13 cellular contexts compared by ENCODE assay signal in the genomic region with DNA sequence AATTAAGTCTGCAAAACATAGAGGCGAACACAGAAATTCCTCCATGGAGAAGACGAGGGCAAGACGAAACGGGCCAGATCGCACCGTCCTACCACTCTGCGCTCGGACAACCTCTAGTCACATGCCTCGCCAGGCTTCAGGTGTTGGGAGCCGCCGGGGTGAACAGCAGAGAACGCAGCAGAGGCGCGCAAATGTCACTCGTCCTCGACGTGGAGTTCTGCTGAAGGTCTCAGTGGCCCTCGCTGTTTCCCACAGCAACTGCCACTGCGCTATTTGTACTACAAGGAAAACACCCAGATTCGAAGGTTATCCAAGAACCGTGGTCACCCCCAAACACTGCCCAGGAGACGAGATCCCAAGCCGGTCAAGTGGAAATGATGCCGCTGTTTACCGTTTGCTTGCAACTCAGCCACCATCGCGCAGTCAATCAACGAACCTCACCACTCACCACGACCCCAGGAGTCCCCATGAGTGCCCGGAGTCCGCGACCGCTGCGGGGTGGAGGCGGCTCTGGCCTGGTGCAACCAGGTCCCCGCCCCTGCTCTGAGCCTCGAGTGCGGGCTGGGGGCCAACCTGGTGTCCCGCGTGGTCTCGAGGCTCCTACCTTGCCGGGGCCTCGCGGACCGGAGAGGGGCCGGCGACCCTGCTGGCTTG. TPM values are rescaled to one million over a fixed set of nuclear protein-coding genes. Genes with fewer than 3 reads are reported as not detected.
DNase-seq lines count a peak whose midpoint lies in the region; ATAC-seq and TF ChIP-seq lines count a peak whose summit lies in the region.
"Had no signal": no experiment of that assay in that cellular context is flagged by ENCODE, and none has a peak within 500 bp of the region (broad histone marks: within the 10 kb centered on the region; RNA-seq: fewer than 3 reads in every experiment).

No MANE protein-coding gene starts in this region.

- H3K27me3 ChIP-seq in left ventricle myocardium inferior (ENCODE audit: low read depth) (no peaks in the 10 kb centered on the region), heart left ventricle (no peaks in the 10 kb centered on the region), iPS-15b (ENCODE audit: control insufficient read depth, insufficient read depth, low read length) (no peaks in the 10 kb centered on the region), ovary (no peaks in the 10 kb centered on the region), uterus (no peaks in the 10 kb centered on the region)

- TF ChIP-seq CTCF in left ventricle myocardium inferior (IDR thresholded peaks at IDR 0.05; ENCODE audit: borderline replicate concordance) (no peak), heart left ventricle (IDR thresholded peaks at IDR 0.05) (no peak), ovary (IDR thresholded peaks at IDR 0.05) (no peak), uterus (IDR thresholded peaks at IDR 0.05) (no peak)

- H3K9ac ChIP-seq in iPS-15b (ENCODE audit: low read depth, low read length): peak overlapping the region; percentile 77
- H3K9ac ChIP-seq: GM23248 had no signal

- H3K36me3 ChIP-seq in left ventricle myocardium inferior (no peaks in the 10 kb centered on the region), heart left ventricle (peaks cover 0 to 7% (median 0%) of the 10 kb centered on the region in 9 donors), iPS-15b (ENCODE audit: control insufficient read depth, insufficient read depth, low read length) (peaks cover 23% of the 10 kb centered on the region), ovary (no peaks in the 10 kb centered on the region), uterus (no peaks in the 10 kb centered on the region)

- H3K9me3 ChIP-seq in left ventricle myocardium inferior (replicated peaks) (no peaks in the 10 kb centered on the region), heart left ventricle (no peaks in the 10 kb centered on the region), iPS-15b (ENCODE audit: control insufficient read depth, insufficient read depth, low read length) (no peaks in the 10 kb centered on the region), ovary (no peaks in the 10 kb centered on the region), uterus (no peaks in the 10 kb centered on the region)

- H3K4me3 ChIP-seq in left ventricle myocardium inferior (no peak overlapping the region), heart left ventricle (peak overlapping the region in 1 of 12 donors; percentile 21), iPS-15b (ENCODE audit: low read depth, low read length) (peak overlapping the region; percentile 57), ovary (peak overlapping the region; percentile 22), uterus (no peak overlapping the region)
- H3K4me3 ChIP-seq: GM23248, SK-N-MC had no signal

- H3K4me1 ChIP-seq in left ventricle myocardium inferior (peaks cover 100% of the 10 kb centered on the region), heart left ventricle (peaks cover 34 to 99% (median 83%) of the 10 kb centered on the region in 12 donors), iPS-15b (ENCODE audit: control insufficient read depth, insufficient read depth, low read length) (peaks cover 51% of the 10 kb centered on the region), ovary (ENCODE audit: insufficient read depth) (peaks cover 51% of the 10 kb centered on the region), uterus (peaks cover 37 to 56% of the 10 kb centered on the region in 2 donors)

- no peak for DNase-seq in left ventricle myocardium inferior
- no peak for DNase-seq in heart left ventricle
- peak in 1 of 5 donors; percentile 49 for DNase-seq in ovary
- DNase-seq in uterus: no peak
- no peak for DNase-seq in activated CD8-positive, alpha-beta memory T cell treated with anti-CD3 and anti-CD28 coated beads, Interleukin-2, amount 50 U/mL, for 48 hours
- DNase-seq in D341Med (ENCODE audit: low spot score): no peak
- no peak for DNase-seq in AG08395 (ENCODE audit: low spot score)
- DNase-seq: activated T-cell treated with anti-CD3 and anti-CD28 coated beads, Interleukin-2, amount 50 U/mL, for 1 hour; GM23248; NCI-H1436 treated with DMSO at 0.1 percent for 48 hours; stimulated activated CD4-positive, alpha-beta T cell treated with anti-CD3 and anti-CD28 coated beads, Interleukin-4, amount 100 ng/mL, for 1 hour had no signal

- WGBS in heart left ventricle, 4 donors: 86 to 92% (median 88%) methylated on average over 27 to 47 of the region's 47 CpGs
- WGBS in ovary, 3 donors: 76 to 80% (median 80%) methylated on average over 45 to 47 of the region's 47 CpGs

- no peak for TF ChIP-seq POLR2A in heart left ventricle (IDR thresholded peaks at IDR 0.05)
- TF ChIP-seq POLR2A in ovary (IDR thresholded peaks at IDR 0.05): no peak
- no peak for TF ChIP-seq POLR2A in uterus (IDR thresholded peaks at IDR 0.05)

- no peak for ATAC-seq in heart left ventricle

- peak overlapping the region; percentile 98 for H3K27ac ChIP-seq in left ventricle myocardium inferior (replicated peaks)
- peak overlapping the region in 2 of 12 donors; percentile 97 to 99 for H3K27ac ChIP-seq in heart left ventricle
- H3K27ac ChIP-seq in ovary: peak overlapping the region in 1 of 2 donors; percentile 55
- peak overlapping the region; percentile 71 to 99 for H3K27ac ChIP-seq in uterus
- H3K27ac ChIP-seq: GM23248, SK-N-MC had no signal

- intact Hi-C loops in left ventricle myocardium inferior (cut with micrococcal nuclease) (loop anchor here (10.0 kb wide), 1 partner anchor 106 kb away; no protein-coding TSS in a partner anchor), heart left ventricle (cut with DNase I) (loop anchor here in 5 of 10 donors (5.0 to 10.0 kb wide), 4 partner anchors 84 to 236 kb away; no protein-coding TSS in a partner anchor), ovary (cut with DNase I) (loop anchor here in 3 of 4 donors (5.0 to 10.0 kb wide), 3 partner anchors 86 to 96 kb away; no protein-coding TSS in a partner anchor), uterus (cut with DNase I; ENCODE audit: low total_unique reads) (loop anchor here (10.0 kb wide), 1 partner anchor 96 kb away; no protein-coding TSS in a partner anchor)

- no peak for TF ChIP-seq EP300 in ovary (IDR thresholded peaks at IDR 0.05)

RNA-seq across cellular contexts. Expression of gene CTBP2, which starts 9.1 kb away (rescaled TPM):
- 29.1 TPM for total RNA-seq in left ventricle myocardium inferior
- 10 to 100 TPM; 23.9 to 45.5 (median 30.0) TPM for total RNA-seq in heart left ventricle
- 10 to 100 TPM; 10.1 to 29.1 TPM for polyA plus RNA-seq in heart left ventricle
- 100 to 1,000 TPM in 1 of 7 donors, 10 to 100 TPM in 6; 37.8 to 107 (median 80.8) TPM for total RNA-seq in ovary
- polyA plus RNA-seq in ovary: 10 to 100 TPM; 25.3 to 63.7 TPM
- 100 to 1,000 TPM in 1 of 4 donors, 10 to 100 TPM in 3; 65.9 to 129 (median 71.2) TPM for total RNA-seq in uterus

Comparison
In these comparisons a context has a peak if more than half of its experiments do, and no peak if none do; other contexts are left out.
1. H3K4me3 ChIP-seq: peak in iPS-15b (single experiment) and ovary (single experiment); none in left ventricle myocardium inferior (single experiment) and uterus (0 of 2).